Comparison of ENCODE assay signal across 15 cellular contexts in the genomic region with DNA sequence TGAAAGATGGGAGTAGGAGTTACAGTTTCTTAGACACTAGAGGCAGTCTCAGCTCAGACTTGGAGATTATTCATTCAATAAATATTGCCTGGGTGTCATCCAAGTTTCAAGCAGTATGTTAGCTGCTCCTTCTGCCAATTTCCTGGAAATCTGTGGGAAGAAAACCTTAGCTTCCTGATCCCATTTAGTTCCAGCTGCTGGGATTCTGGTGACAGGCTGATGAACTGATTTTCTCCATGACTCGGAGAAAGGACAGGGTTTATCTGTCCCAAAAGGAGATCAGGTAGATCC.
A peak's percentile ranks its signal among the peaks of the same experiment; 100 is the strongest.
DNase-seq lines count a peak whose midpoint lies in the region; ATAC-seq and TF ChIP-seq lines count a peak whose summit lies in the region.
"Had no signal": no experiment of that assay in that cellular context is flagged by ENCODE, and none has a peak within 500 bp of the region (broad histone marks: within the 10 kb centered on the region; RNA-seq: fewer than 3 reads in every experiment).

No MANE protein-coding gene starts in this region.

- no peaks in the 10 kb centered on the region for H3K27me3 Mint-ChIP-seq in stimulated activated naive CD8-positive, alpha-beta T cell treated with anti-CD3 and anti-CD28 coated beads, Interleukin-15, amount 100 ng/mL, for 72 hours
- H3K27me3 Mint-ChIP-seq: activated CD4-positive, alpha-beta memory T cell treated with anti-CD3 and anti-CD28 coated beads, Interleukin-2, amount 10 ng/mL, durations not matched to agents 7 days and 5 days had no signal

- H3K27ac Mint-ChIP-seq in stimulated activated naive CD8-positive, alpha-beta T cell treated with anti-CD3 and anti-CD28 coated beads, Interleukin-15, amount 100 ng/mL, for 72 hours = no peak overlapping the region
- H3K27ac Mint-ChIP-seq: activated CD4-positive, alpha-beta memory T cell treated with anti-CD3 and anti-CD28 coated beads, Interleukin-2, amount 10 ng/mL, durations not matched to agents 7 days and 5 days had no signal

- H4K20me1 ChIP-seq in GM23248 (ENCODE audit: insufficient read depth) = no peaks in the 10 kb centered on the region

- in situ Hi-C loops in GM23248 (cut with MboI) = no loop called here

- H3K4me3 ChIP-seq in GM23248 (no peak overlapping the region), fibroblast of pulmonary artery (replicated peaks; ENCODE audit: low read depth, low read length) (no peak overlapping the region), H7 (ENCODE audit: insufficient read depth, low read depth, low read length) (no peak overlapping the region)
- H3K4me3 ChIP-seq: smooth muscle cell had no signal

- H3K4me1 Mint-ChIP-seq in stimulated activated naive CD8-positive, alpha-beta T cell treated with anti-CD3 and anti-CD28 coated beads, Interleukin-15, amount 100 ng/mL, for 72 hours = peaks cover 22% of the 10 kb centered on the region

- H3K79me2 ChIP-seq in GM23248 (ENCODE audit: insufficient read depth) = no peaks in the 10 kb centered on the region

- no peak overlapping the region for H2AFZ ChIP-seq in GM23248

- H3K27ac ChIP-seq in GM23248 = peak overlapping the region; percentile 54
- H3K27ac ChIP-seq: epithelial cell of prostate had no signal

- no peaks in the 10 kb centered on the region for H3K9me3 ChIP-seq in GM23248 (ENCODE audit: low read depth)

- no peaks in the 10 kb centered on the region for H3K9me2 ChIP-seq in GM23248 (ENCODE audit: insufficient read depth)

- no peak overlapping the region for H3K4me3 Mint-ChIP-seq in stimulated activated naive CD8-positive, alpha-beta T cell treated with anti-CD3 and anti-CD28 coated beads, Interleukin-15, amount 100 ng/mL, for 72 hours
- H3K4me3 Mint-ChIP-seq: activated CD4-positive, alpha-beta memory T cell treated with anti-CD3 and anti-CD28 coated beads, Interleukin-2, amount 10 ng/mL, durations not matched to agents 7 days and 5 days; neural crest cell had no signal

- 18 to 24% methylated on average over 1 of the region's 1 CpG for WGBS in GM23248 (ENCODE audit: low coverage in 1 of 2, low lambda C conversion rate in 2 of 2, missing lambda C conversion rate in 2 of 2), 2 experiments

- peaks cover 16% of the 10 kb centered on the region; the same call in 1 of the 2 replicates for H3F3A ChIP-seq in GM23248 (ENCODE audit: insufficient read depth)

- no peak for ATAC-seq in stimulated activated naive CD8-positive, alpha-beta T cell treated with anti-CD3 and anti-CD28 coated beads, Interleukin-15, amount 100 ng/mL, for 72 hours
- ATAC-seq in GM19023 (IDR thresholded peaks at IDR 0.05; ENCODE audit: unreplicated experiment) = no peak

- H3K27me3 ChIP-seq in GM23248 (replicated peaks; ENCODE audit: insufficient read depth) (no peaks in the 10 kb centered on the region), H7 (ENCODE audit: control insufficient read depth, insufficient read depth, low read length) (no peaks in the 10 kb centered on the region)

- no peak overlapping the region for H3K4me2 ChIP-seq in GM23248 (ENCODE audit: unreplicated experiment)
- H3K4me2 ChIP-seq: smooth muscle cell had no signal

- DNase-seq in GM23248 (peak; percentile 88), amniotic epithelial cell (ENCODE audit: low read depth) (peak; percentile 37), fibroblast of pulmonary artery (ENCODE audit: low read depth) (peak; percentile 76), stromal cell of bone marrow (ENCODE audit: low read depth) (peak; percentile 71), H7 (no peak)
- no peak for DNase-seq in stimulated activated naive CD8-positive, alpha-beta T cell treated with anti-CD3 and anti-CD28 coated beads, Interleukin-15, amount 100 ng/mL, for 72 hours
- no peak for DNase-seq in activated CD8-positive, alpha-beta memory T cell treated with anti-CD3 and anti-CD28 coated beads, Interleukin-2, amount 50 U/mL, for 48 hours
- DNase-seq: activated effector memory CD4-positive, alpha-beta T cell treated with Interleukin-2 at 50 U/mL for 16 hours; central memory CD4-positive, alpha-beta T cell; KG1 had no signal

- H3K9me3 Mint-ChIP-seq in stimulated activated naive CD8-positive, alpha-beta T cell treated with anti-CD3 and anti-CD28 coated beads, Interleukin-15, amount 100 ng/mL, for 72 hours = no peaks in the 10 kb centered on the region
- H3K9me3 Mint-ChIP-seq: activated CD4-positive, alpha-beta memory T cell treated with anti-CD3 and anti-CD28 coated beads, Interleukin-2, amount 10 ng/mL, durations not matched to agents 7 days and 5 days; neural crest cell had no signal

- peak overlapping the region; percentile 67 for H3K9ac ChIP-seq in GM23248

- peaks cover 9% of the 10 kb centered on the region for H3K4me1 ChIP-seq in GM23248 (ENCODE audit: insufficient read depth)

- H3K36me3 ChIP-seq in GM23248 (ENCODE audit: low read depth) (peaks cover 8% of the 10 kb centered on the region; the same call in 1 of the 2 replicates), H7 (replicated peaks; ENCODE audit: control insufficient read depth, insufficient read depth, low read length) (no peaks in the 10 kb centered on the region; the same call in 1 of the 2 replicates)

- TF ChIP-seq CTCF in fibroblast of pulmonary artery (IDR thresholded peaks at IDR 0.05; ENCODE audit: low read length, missing control alignments) = peak; percentile 16

Comparison
In these comparisons a context has a peak if more than half of its experiments do, and no peak if none do; other contexts are left out.
1. DNase-seq: peak in GM23248 (single experiment), amniotic epithelial cell (single experiment), fibroblast of pulmonary artery (single experiment) and stromal cell of bone marrow (single experiment); none in stimulated activated naive CD8-positive, alpha-beta T cell treated with anti-CD3 and anti-CD28 coated beads, Interleukin-15, amount 100 ng/mL, for 72 hours (0 of 2), activated CD8-positive, alpha-beta memory T cell treated with anti-CD3 and anti-CD28 coated beads, Interleukin-2, amount 50 U/mL, for 48 hours (single experiment) and H7 (single experiment).